ENCODE assay signal across 8 cellular contexts in genomic region chr17:83119987-83120864, GRCh38. TPM values are rescaled to one million over a fixed set of nuclear protein-coding genes. Genes with fewer than 3 reads are reported as not detected.
DNase-seq lines count a peak whose midpoint lies in the region; ATAC-seq and TF ChIP-seq lines count a peak whose summit lies in the region.

No MANE protein-coding gene starts in this region.

- ATAC-seq in HG02610 (IDR thresholded peaks at IDR 0.05; ENCODE audit: unreplicated experiment) (peak; percentile 83), left lung (peak; percentile 60), GM18873 (IDR thresholded peaks at IDR 0.05; ENCODE audit: low FRiP score, unreplicated experiment) (no peak), HG02870 (IDR thresholded peaks at IDR 0.05; ENCODE audit: unreplicated experiment) (no peak)

- intact Hi-C loops in left lung (cut with DNase I): no loop called here

- H3K36me3 ChIP-seq in left lung: no peaks in the 10 kb centered on the region

- peak; percentile 92 for DNase-seq in GM13977 (ENCODE audit: low spot score)
- DNase-seq in SKM-1 (lab: John Stamatoyannopoulos, UW; ENCODE audit: unreplicated experiment): peak; percentile 96
- DNase-seq in left lung: peak; percentile 54 to 89
- no peak for DNase-seq in stimulated activated CD4-positive, alpha-beta T cell treated with anti-CD3 and anti-CD28 coated beads, Interleukin-1b, Interleukin-23, amount 100 ng/mL, for 48 hours
- no peak for DNase-seq in inferior parietal cortex (ENCODE audit: extremely low spot score)

- peak overlapping the region in 1 of 2 donors; percentile 45 for H3K27ac ChIP-seq in left lung

- in situ Hi-C loops in GM13977 (cut with MboI; ENCODE audit: low pct_unique_long_range_greater_than_20kb, low sequenced_read_pairs, unreplicated experiment): no loop called here

- TF ChIP-seq CTCF in GM13977 (IDR thresholded peaks at IDR 0.05; ENCODE audit: extremely low read depth, insufficient read depth, missing control alignments) (no peak), left lung (IDR thresholded peaks at IDR 0.05) (no peak)

- H3K27me3 ChIP-seq in left lung: peaks cover 0 to 44% of the 10 kb centered on the region in 2 donors

- peaks cover 0 to 9% of the 10 kb centered on the region in 2 donors for H3K4me1 ChIP-seq in left lung

- no peaks in the 10 kb centered on the region for H3K9me3 ChIP-seq in left lung

- H3K4me3 ChIP-seq in left lung: no peak overlapping the region

RNA-seq across cellular contexts. Expression of gene METRNL, which starts 40.8 kb away (rescaled TPM):
- 10 to 100 TPM; 53.0 to 61.8 TPM for total RNA-seq in left lung

Comparison
In these comparisons a context has a peak if more than half of its experiments do, and no peak if none do; other contexts are left out.
1. DNase-seq: peak in GM13977 (single experiment), SKM-1 (single experiment) and left lung (2 of 2); none in stimulated activated CD4-positive, alpha-beta T cell treated with anti-CD3 and anti-CD28 coated beads, Interleukin-1b, Interleukin-23, amount 100 ng/mL, for 48 hours (single experiment) and inferior parietal cortex (single experiment).
2. ATAC-seq: peak in HG02610 (single experiment) and left lung (single experiment); none in GM18873 (single experiment) and HG02870 (single experiment).